ENCODE assay signal across 2 cellular contexts in genomic region chr10:124482876-124483275, GRCh38.
TF ChIP-seq lines count a peak whose summit lies in the region.

No MANE protein-coding gene starts in this region.

TF ChIP-seq in IMR-90, 13 proteins besides CTCF, POLR2A, EP300 and RAD21:
- no peak for TF ChIP-seq RFX5 (IDR thresholded peaks at IDR 0.05; ENCODE audit: low read depth, low read length)
- no peak for TF ChIP-seq CHD1 (IDR thresholded peaks at IDR 0.05; ENCODE audit: low read depth, low read length)

TF ChIP-seq in H1, 55 proteins besides CTCF, POLR2A, EP300 and RAD21:
- no peak for TF ChIP-seq KDM5A (IDR thresholded peaks at IDR 0.05; ENCODE audit: low read length)
- no peak for TF ChIP-seq JUND (IDR thresholded peaks at IDR 0.05; ENCODE audit: low read length)
TF ChIP-seq in H1: peak in this region for 0.
